1 cellular context compared by ENCODE assay signal in genomic region chr10:97770265-97770664, GRCh38.
TF ChIP-seq lines count a peak whose summit lies in the region.

No MANE protein-coding gene starts in this region.

TF ChIP-seq in A549, 52 proteins besides CTCF, POLR2A, EP300 and RAD21 (continued from another document):
- TF ChIP-seq EHMT2 (IDR thresholded peaks at IDR 0.05; ENCODE audit: low read depth) (no peak), TFCP2L1 (CRISPR knock-in tag; IDR thresholded peaks at IDR 0.05) (no peak), CEBPB (IDR thresholded peaks at IDR 0.05) (no peak), HDAC2 (IDR thresholded peaks at IDR 0.05) (no peak), HOXB5 (CRISPR knock-in tag; IDR thresholded peaks at IDR 0.05) (no peak), RFX5 (IDR thresholded peaks at IDR 0.05) (no peak), MYC (IDR thresholded peaks at IDR 0.05; ENCODE audit: borderline replicate concordance, low read length) (no peak), BHLHE40 (IDR thresholded peaks at IDR 0.05; ENCODE audit: low read depth, low read length) (no peak)
